Comparison of ENCODE assay signal across 11 cellular contexts in genomic region chr3:171261487-171261886, GRCh38.
DNase-seq lines count a peak whose midpoint lies in the region; ATAC-seq, FAIRE-seq and TF ChIP-seq lines count a peak whose summit lies in the region.
"Had no signal": no experiment of that assay in that cellular context is flagged by ENCODE, and none has a peak within 500 bp of the region (broad histone marks: within the 10 kb centered on the region; RNA-seq: fewer than 3 reads in every experiment).

No MANE protein-coding gene starts in this region.

- peaks cover 55 to 94% (median 80%) of the 10 kb centered on the region in 4 donors for H3K4me1 Mint-ChIP-seq in CD4-positive, CD25-positive, alpha-beta regulatory T cell

- no peaks in the 10 kb centered on the region for H3K9me3 ChIP-seq in CD4-positive, CD25-positive, alpha-beta regulatory T cell (ENCODE audit: control insufficient read depth in 2 of 2, low read length in 2 of 2)
- no peaks in the 10 kb centered on the region for H3K9me3 ChIP-seq in HCT116 (ENCODE audit: control insufficient read depth in 1 of 2, insufficient read depth in 1 of 2, low read depth in 1 of 2, low read length in 2 of 2)
- no peaks in the 10 kb centered on the region for H3K9me3 ChIP-seq in effector memory CD4-positive, alpha-beta T cell (ENCODE audit: control insufficient read depth, low read length)

- peaks cover 0 to 5% (median 0%) of the 10 kb centered on the region in 7 donors for H3K9me3 Mint-ChIP-seq in CD4-positive, CD25-positive, alpha-beta regulatory T cell
- H3K9me3 Mint-ChIP-seq: activated T-helper 2 cell treated with anti-CD3 and anti-CD28 coated beads, Interferon-gamma antibody, Interleukin-2, Interleukin-4, amounts not matched to agents 10 μg/mL and 5 μg/mL and 100 μg/mL, durations not matched to agents 14 hours and 24 hours and 36 hours had no signal

- DNase-seq in CD4-positive, CD25-positive, alpha-beta regulatory T cell, result no peak
- peak; percentile 69 for DNase-seq in HCT116 (ENCODE audit: low read depth, low spot score)
- peak; percentile 26 for DNase-seq in astrocyte of the spinal cord (ENCODE audit: low read depth, low spot score)
- no peak for DNase-seq in GM12891 (ENCODE audit: insufficient read length, low spot score)
- no peak for DNase-seq in ecto neural progenitor cell (ENCODE audit: low spot score)
- no peak for DNase-seq in effector memory CD4-positive, alpha-beta T cell
- DNase-seq: MM.1S had no signal

- FAIRE-seq in GM12891 (lab: Jason Lieb, UNC), result no peak

- TF ChIP-seq POLR2A in HCT116 (IDR thresholded peaks at IDR 0.05; ENCODE audit: borderline replicate concordance, extremely low read depth, insufficient read depth, insufficient read length) (no peak), GM12891 (IDR thresholded peaks at IDR 0.05; ENCODE audit: low read depth, low read length) (no peak)

- in situ Hi-C loops in astrocyte of the spinal cord (cut with HindIII; ENCODE audit: low sequenced_read_pairs), result no loop called here

- H2AFZ ChIP-seq in HCT116 (ENCODE audit: low read depth, low read length, poor library complexity, severe bottlenecking), result peak overlapping the region; percentile 43

- peak overlapping the region; percentile 54 for H3K4me3 ChIP-seq in CD4-positive, CD25-positive, alpha-beta regulatory T cell (ENCODE audit: low read depth, low read length)
- H3K4me3 ChIP-seq in HCT116 (replicated peaks in 1 of 2; ENCODE audit: low read depth in 1 of 2, low read length in 2 of 2) (peak overlapping the region in 1 of 2 experiments; percentile 23; a peak in 3 of 4 replicates), astrocyte of the spinal cord (ENCODE audit: low read depth, low read length) (no peak overlapping the region)
- H3K4me3 ChIP-seq in effector memory CD4-positive, alpha-beta T cell (ENCODE audit: insufficient read depth, low read depth, low read length, poor library complexity, severe bottlenecking), result no peak overlapping the region

- H3K36me3 Mint-ChIP-seq in CD4-positive, CD25-positive, alpha-beta regulatory T cell, result peaks cover 17% of the 10 kb centered on the region

- POLR2A ChIA-PET in HCT116 (lab: Charles Lee), result interaction anchor here (1.8 kb wide), 1 partner anchor 11 kb away, joined by 5 read pairs; no protein-coding TSS in a partner anchor

- H3K79me2 ChIP-seq in HCT116 (ENCODE audit: insufficient read depth, low read length), result no peaks in the 10 kb centered on the region

- H3K4me2 ChIP-seq in HCT116 (ENCODE audit: low read length), result peak overlapping the region; percentile 66

- no peaks in the 10 kb centered on the region for H3K36me3 ChIP-seq in CD4-positive, CD25-positive, alpha-beta regulatory T cell (ENCODE audit: control insufficient read depth, insufficient read depth, low read length)
- no peaks in the 10 kb centered on the region for H3K36me3 ChIP-seq in HCT116 (ENCODE audit: control insufficient read depth in 1 of 2, insufficient read depth in 2 of 2, low read length in 2 of 2)
- no peaks in the 10 kb centered on the region for H3K36me3 ChIP-seq in effector memory CD4-positive, alpha-beta T cell (ENCODE audit: control insufficient read depth, insufficient read depth, low read length)

- ATAC-seq in CD4-positive, CD25-positive, alpha-beta regulatory T cell (ENCODE audit: low read depth in 2 of 2), result peak in 1 of 2 donors; percentile 33
- ATAC-seq in HCT116, result peak; percentile 84
- no peak for ATAC-seq in GM18870 (IDR thresholded peaks at IDR 0.05; ENCODE audit: unreplicated experiment)

- no peaks in the 10 kb centered on the region for H3K9me2 ChIP-seq in HCT116 (ENCODE audit: insufficient read depth)

- CTCF ChIA-PET in HCT116 (lab: Charles Lee), result no interaction called here

- TF ChIP-seq RAD21 in HCT116 (IDR thresholded peaks at IDR 0.05; ENCODE audit: low read depth), result peak; percentile 14; the same call in 1 of the 2 replicates

- H3K4me3 Mint-ChIP-seq in CD4-positive, CD25-positive, alpha-beta regulatory T cell, result peak overlapping the region in 3 of 4 donors; percentile 10 to 22 (median 12)

- no peaks in the 10 kb centered on the region for H3K27me3 ChIP-seq in CD4-positive, CD25-positive, alpha-beta regulatory T cell (ENCODE audit: control insufficient read depth, insufficient read depth, low read length)
- no peaks in the 10 kb centered on the region for H3K27me3 ChIP-seq in HCT116 (ENCODE audit: insufficient read depth, low read length)
- no peaks in the 10 kb centered on the region for H3K27me3 ChIP-seq in layer of hippocampus (ENCODE audit: control insufficient read depth, insufficient read depth, low read length)
- no peaks in the 10 kb centered on the region for H3K27me3 ChIP-seq in effector memory CD4-positive, alpha-beta T cell (replicated peaks; ENCODE audit: control insufficient read depth, insufficient read depth, low read length, poor library complexity, severe bottlenecking)

- BruUV-seq in HCT116 (replicated peaks; lab: Mats Ljungman, UMichigan), result no TSS peak

- no peaks in the 10 kb centered on the region for H4K20me1 ChIP-seq in HCT116 (ENCODE audit: insufficient read depth)

- H3K9ac ChIP-seq in HCT116 (ENCODE audit: low read length), result peak overlapping the region; percentile 37

- RAD21 ChIA-PET in HCT116 (lab: Charles Lee; ENCODE audit: low non-redundant PET in 1 of 2, low total read pairs in 2 of 2, uncharacterized antibody in 2 of 2, unreplicated experiment in 2 of 2), result no interaction called here

- TF ChIP-seq CTCF in HCT116 (IDR thresholded peaks at IDR 0.05 in 2 of 3, conservative IDR thresholded peaks at IDR 0.05 in 1 of 3; ENCODE audit: borderline replicate concordance in 1 of 3, insufficient read depth in 1 of 3, low read depth in 2 of 3, low read length in 2 of 3), result no peak
- TF ChIP-seq CTCF in astrocyte of the spinal cord (IDR thresholded peaks at IDR 0.05; ENCODE audit: low read depth, low read length), result no peak

- H3K27ac Mint-ChIP-seq in CD4-positive, CD25-positive, alpha-beta regulatory T cell, result peak overlapping the region; percentile 0 to 70 (median 25)

- peaks cover 77% of the 10 kb centered on the region for H3K4me1 ChIP-seq in CD4-positive, CD25-positive, alpha-beta regulatory T cell (ENCODE audit: control insufficient read depth, insufficient read depth, low read length, poor library complexity, severe bottlenecking)
- H3K4me1 ChIP-seq in HCT116 (ENCODE audit: control insufficient read depth in 1 of 2, insufficient read depth in 2 of 2, low read length in 2 of 2), result peaks cover 68 to 69% of the 10 kb centered on the region in 2 experiments
- H3K4me1 ChIP-seq in effector memory CD4-positive, alpha-beta T cell (ENCODE audit: control insufficient read depth, insufficient read depth, low read length, poor library complexity, severe bottlenecking), result peaks cover 34% of the 10 kb centered on the region

- no peaks in the 10 kb centered on the region for H3K27me3 Mint-ChIP-seq in CD4-positive, CD25-positive, alpha-beta regulatory T cell

- intact Hi-C loops in HCT116 (cut with micrococcal nuclease), result no loop called here

- H3K27ac ChIP-seq in CD4-positive, CD25-positive, alpha-beta regulatory T cell (ENCODE audit: insufficient read depth, low read length, poor library complexity, severe bottlenecking), result no peak overlapping the region
- peak overlapping the region; percentile 69 for H3K27ac ChIP-seq in HCT116 (ENCODE audit: low read depth, low read length)
- H3K27ac ChIP-seq in layer of hippocampus (ENCODE audit: low read depth, low read length), result peak overlapping the region; percentile 16
- no peak overlapping the region for H3K27ac ChIP-seq in effector memory CD4-positive, alpha-beta T cell (ENCODE audit: insufficient read depth, low read length, poor library complexity, severe bottlenecking)
- H3K27ac ChIP-seq: VCaP had no signal

TF ChIP-seq in HCT116, 20 proteins besides CTCF, POLR2A, EP300 and RAD21 (continues in another document):
- peak; percentile 92 for TF ChIP-seq FOSL1 (IDR thresholded peaks at IDR 0.05; ENCODE audit: low read depth)
- TF ChIP-seq SP1 (IDR thresholded peaks at IDR 0.05; ENCODE audit: low read depth), result peak; percentile 86
- TF ChIP-seq CBX3 (IDR thresholded peaks at IDR 0.05; ENCODE audit: low read depth), result peak; percentile 74
- TF ChIP-seq TCF7L2 (IDR thresholded peaks at IDR 0.05; ENCODE audit: borderline replicate concordance, extremely low read depth, insufficient read depth, insufficient read length), result peak; percentile 61
- TF ChIP-seq, protein P1, sequence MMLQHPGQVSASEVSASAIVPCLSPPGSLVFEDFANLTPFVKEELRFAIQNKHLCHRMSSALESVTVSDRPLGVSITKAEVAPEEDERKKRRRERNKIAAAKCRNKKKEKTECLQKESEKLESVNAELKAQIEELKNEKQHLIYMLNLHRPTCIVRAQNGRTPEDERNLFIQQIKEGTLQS (IDR thresholded peaks at IDR 0.05), result no peak
- peak; percentile 48; the same call in 1 of the 2 replicates for TF ChIP-seq POLR2AphosphoS5 (IDR thresholded peaks at IDR 0.05; ENCODE audit: low read depth, low read length)
- no peak for TF ChIP-seq EZH2phosphoT487 (IDR thresholded peaks at IDR 0.05; ENCODE audit: borderline replicate concordance)
- no peak for TF ChIP-seq ZFX (IDR thresholded peaks at IDR 0.05)
- 0 out of 2 replicates have a peak, but pooled peaks have one; percentile 55 for TF ChIP-seq SRF (IDR thresholded peaks at IDR 0.05; ENCODE audit: low read depth)
- TF ChIP-seq EGR1 (IDR thresholded peaks at IDR 0.05; ENCODE audit: low read depth), result 0 out of 2 replicates have a peak, but pooled peaks have one; percentile 10
- TF ChIP-seq CEBPB (IDR thresholded peaks at IDR 0.05; ENCODE audit: low read depth), result peak; percentile 67

TF ChIP-seq in GM12891, 5 proteins besides CTCF, POLR2A, EP300 and RAD21:
- no peak for TF ChIP-seq PAX5 (IDR thresholded peaks at IDR 0.05; ENCODE audit: insufficient read depth, low read length, severe bottlenecking)
- no peak for TF ChIP-seq TAF1 (IDR thresholded peaks at IDR 0.05; ENCODE audit: low read depth, low read length)
- TF ChIP-seq POLR2AphosphoS5 (IDR thresholded peaks at IDR 0.05; ENCODE audit: low read depth, low read length), result no peak

Comparison
In these comparisons a context has a peak if more than half of its experiments do, and no peak if none do; other contexts are left out.
1. DNase-seq: peak in HCT116 (single experiment) and astrocyte of the spinal cord (single experiment); none in CD4-positive, CD25-positive, alpha-beta regulatory T cell (0 of 3), GM12891 (single experiment), ecto neural progenitor cell (single experiment) and effector memory CD4-positive, alpha-beta T cell (0 of 3).
2. H3K27ac ChIP-seq: peak in HCT116 (single experiment) and layer of hippocampus (single experiment); none in CD4-positive, CD25-positive, alpha-beta regulatory T cell (single experiment) and effector memory CD4-positive, alpha-beta T cell (single experiment).